22 cellular contexts compared by ENCODE assay signal in the genomic region with DNA sequence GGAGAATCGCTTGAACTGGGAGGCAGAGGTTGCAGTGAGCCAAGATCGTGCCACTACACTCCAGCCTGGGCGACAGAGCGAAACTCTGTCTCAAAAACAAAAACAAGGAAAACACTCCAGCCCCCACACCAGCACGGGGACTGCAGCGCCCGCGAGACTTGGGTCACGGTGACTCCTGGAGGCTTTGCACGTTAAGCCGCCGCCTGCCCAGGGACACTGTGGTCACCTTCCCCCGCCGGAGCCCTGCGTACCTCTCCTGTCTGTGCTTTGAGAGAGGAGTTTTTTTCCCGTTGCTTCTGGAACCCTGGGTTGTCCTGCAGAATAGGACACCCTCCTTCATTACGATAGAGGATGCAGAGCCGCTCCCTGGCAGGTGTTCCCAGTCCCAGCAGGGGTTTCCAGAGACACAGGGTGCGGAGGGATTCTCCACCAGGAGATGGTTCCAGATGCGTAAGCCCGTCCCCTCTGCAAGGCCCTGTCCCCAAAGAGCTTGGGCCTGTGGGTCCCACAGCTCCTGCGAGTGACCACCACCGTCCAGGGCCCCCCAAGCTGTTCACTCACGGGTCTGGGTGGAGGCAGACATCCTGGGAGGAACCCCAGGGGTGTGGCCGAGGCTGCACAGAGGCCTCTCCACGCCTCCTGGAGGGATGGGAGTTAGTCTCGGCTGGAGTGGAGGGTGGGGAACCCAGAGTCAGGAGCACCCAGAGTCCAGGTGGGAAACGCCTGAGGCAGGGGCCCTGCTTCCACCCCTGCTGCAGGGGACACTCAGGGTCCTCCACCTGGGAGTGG. TPM values are rescaled to one million over a fixed set of nuclear protein-coding genes. Genes with fewer than 3 reads are reported as not detected.
DNase-seq lines count a peak whose midpoint lies in the region; ATAC-seq and TF ChIP-seq lines count a peak whose summit lies in the region.
"Had no signal": no experiment of that assay in that cellular context is flagged by ENCODE, and none has a peak within 500 bp of the region (broad histone marks: within the 10 kb centered on the region; RNA-seq: fewer than 3 reads in every experiment).

No MANE protein-coding gene starts in this region.

- no peak overlapping the region for H3K9ac ChIP-seq in mesenchymal stem cell (ENCODE audit: low read length)

- H3K9me3 Mint-ChIP-seq in activated CD4-positive, alpha-beta T cell treated with anti-CD3 and anti-CD28 coated beads, Interleukin-2, amount 10 ng/mL, durations not matched to agents 7 days and 5 days: no peaks in the 10 kb centered on the region
- H3K9me3 Mint-ChIP-seq: CD4-positive, CD25-positive, alpha-beta regulatory T cell; T-cell had no signal

- no peak overlapping the region for H3K18ac ChIP-seq in mesenchymal stem cell (ENCODE audit: low read depth in 1 of 2, low read length in 2 of 2)

- no peak overlapping the region for H2AFZ ChIP-seq in mesenchymal stem cell (ENCODE audit: low read depth, low read length)
- H2AFZ ChIP-seq: PC-9 had no signal

- DNase-seq in NCI-H345 (lab: John Stamatoyannopoulos, UW): peak; percentile 20
- no peak for DNase-seq in NCI-H345 treated with DMSO at 0.1 percent for 48 hours (lab: John Stamatoyannopoulos, UW; ENCODE audit: unreplicated experiment)
- no peak for DNase-seq in mesenchymal stem cell
- no peak for DNase-seq in NCI-H226
- no peak for DNase-seq in activated CD4-positive, alpha-beta T cell treated with anti-CD3 and anti-CD28 coated beads, Interleukin-2, amount 10 ng/mL, durations not matched to agents 7 days and 5 days
- DNase-seq: CD4-positive, CD25-positive, alpha-beta regulatory T cell; DMS79 treated with DMSO at 0.1 percent for 48 hours; GF-D8; KG1; MG63; NCI-H1694 treated with DMSO at 0.1 percent for 48 hours; NCI-H2081; NCI-H2227 treated with DMSO at 0.1 percent for 48 hours; NCI-H524; NCI-H774; PC-9; SHP77; T-cell had no signal

- no peaks in the 10 kb centered on the region for H3K36me3 Mint-ChIP-seq in activated CD4-positive, alpha-beta T cell treated with anti-CD3 and anti-CD28 coated beads, Interleukin-2, amount 10 ng/mL, durations not matched to agents 7 days and 5 days (ENCODE audit: low read depth)
- H3K36me3 Mint-ChIP-seq: CD4-positive, CD25-positive, alpha-beta regulatory T cell; T-cell had no signal

- H3K27me3 ChIP-seq in mesenchymal stem cell (ENCODE audit: control insufficient read depth in 1 of 2, insufficient read depth in 1 of 2, low read length in 2 of 2): peaks cover 0 to 20% of the 10 kb centered on the region in 2 experiments
- H3K27me3 ChIP-seq: MG63 had no signal

- H3K4me1 ChIP-seq in HEK293 (ENCODE audit: control insufficient read depth, insufficient read depth, low read length) (no peaks in the 10 kb centered on the region), mesenchymal stem cell (ENCODE audit: control insufficient read depth, insufficient read depth, low read depth, low read length) (no peaks in the 10 kb centered on the region)

- no peak overlapping the region for H4K8ac ChIP-seq in mesenchymal stem cell (ENCODE audit: low read length)

- no peaks in the 10 kb centered on the region for H3K9me3 ChIP-seq in HEK293 (ENCODE audit: control insufficient read depth, insufficient read depth, low read depth, low read length)
- H3K9me3 ChIP-seq in mesenchymal stem cell (ENCODE audit: control insufficient read depth, low read length): no peaks in the 10 kb centered on the region
- H3K9me3 ChIP-seq: MG63 had no signal

- no peak overlapping the region for H2BK15ac ChIP-seq in mesenchymal stem cell (ENCODE audit: low read depth, poor library complexity, severe bottlenecking)

- H3K23ac ChIP-seq in mesenchymal stem cell (ENCODE audit: low read length in 2 of 2): no peak overlapping the region

- ATAC-seq in HG02759 (IDR thresholded peaks at IDR 0.05; ENCODE audit: unreplicated experiment): no peak
- ATAC-seq: T-cell had no signal

- H3K4me3 ChIP-seq in HEK293 (ENCODE audit: low read depth, low read length) (no peak overlapping the region), mesenchymal stem cell (ENCODE audit: insufficient read depth in 1 of 2, low read depth in 1 of 2, low read length in 2 of 2) (no peak overlapping the region)
- H3K4me3 ChIP-seq: MG63, PC-9 had no signal

- H3K4ac ChIP-seq in mesenchymal stem cell (ENCODE audit: low read depth in 1 of 2, low read length in 2 of 2): no peak overlapping the region

- peaks cover 3% of the 10 kb centered on the region for H3K27me3 Mint-ChIP-seq in activated CD4-positive, alpha-beta T cell treated with anti-CD3 and anti-CD28 coated beads, Interleukin-2, amount 10 ng/mL, durations not matched to agents 7 days and 5 days
- H3K27me3 Mint-ChIP-seq: CD4-positive, CD25-positive, alpha-beta regulatory T cell had no signal

- WGBS in mesenchymal stem cell: 83% methylated on average over 28 of the region's 28 CpGs

- POLR2A ChIA-PET in HEK293 (lab: Yijun Ruan, JAX): interaction anchor here (0.7 kb wide), 1 partner anchor 547 kb away, joined by 8 read pairs; no protein-coding TSS in a partner anchor
- POLR2A ChIA-PET in activated CD4-positive, alpha-beta T cell treated with anti-CD3 and anti-CD28 coated beads, Interleukin-2, amount 10 ng/mL, durations not matched to agents 7 days and 5 days (lab: Charles Lee): no interaction called here

- H3K79me1 ChIP-seq in mesenchymal stem cell (replicated peaks; ENCODE audit: low read length, poor library complexity, severe bottlenecking): no peaks in the 10 kb centered on the region

- CTCF ChIA-PET in HEK293 (lab: Yijun Ruan, JAX): no interaction called here
- CTCF ChIA-PET in activated CD4-positive, alpha-beta T cell treated with anti-CD3 and anti-CD28 coated beads, Interleukin-2, amount 10 ng/mL, durations not matched to agents 7 days and 5 days (lab: Charles Lee): no interaction called here

- no peak for TF ChIP-seq CTCF in HEK293 (tag by site-specific recombination; IDR thresholded peaks at IDR 0.05)

- no peak overlapping the region for H2BK12ac ChIP-seq in mesenchymal stem cell (ENCODE audit: low read length in 2 of 2)

- H3K4me3 Mint-ChIP-seq in activated CD4-positive, alpha-beta T cell treated with anti-CD3 and anti-CD28 coated beads, Interleukin-2, amount 10 ng/mL, durations not matched to agents 7 days and 5 days: no peak overlapping the region
- H3K4me3 Mint-ChIP-seq: CD4-positive, CD25-positive, alpha-beta regulatory T cell; T-cell had no signal

- no peak overlapping the region for H3K27ac ChIP-seq in HEK293 (ENCODE audit: extremely low read depth, low read depth, low read length)
- H3K27ac ChIP-seq in mesenchymal stem cell (ENCODE audit: low read length, poor library complexity, severe bottlenecking): no peak overlapping the region
- H3K27ac ChIP-seq: PC-9, RWPE1 had no signal

- no peak overlapping the region for H3K14ac ChIP-seq in mesenchymal stem cell (ENCODE audit: low read length in 2 of 2)

- H3K4me2 ChIP-seq in mesenchymal stem cell (ENCODE audit: low read length, poor library complexity, severe bottlenecking): no peak overlapping the region
- H3K4me2 ChIP-seq: PC-9 had no signal

- H3K36me3 ChIP-seq in HEK293 (ENCODE audit: control insufficient read depth in 2 of 2, insufficient read depth in 1 of 2, low read length in 2 of 2) (no peaks in the 10 kb centered on the region), mesenchymal stem cell (ENCODE audit: control insufficient read depth in 1 of 2, insufficient read depth in 2 of 2, low read depth in 1 of 2, low read length in 2 of 2) (no peaks in the 10 kb centered on the region)
- H3K36me3 ChIP-seq: MG63 had no signal

- H3K4me1 Mint-ChIP-seq in activated CD4-positive, alpha-beta T cell treated with anti-CD3 and anti-CD28 coated beads, Interleukin-2, amount 10 ng/mL, durations not matched to agents 7 days and 5 days: peaks cover 4% of the 10 kb centered on the region

- no peak overlapping the region for H2BK5ac ChIP-seq in mesenchymal stem cell (ENCODE audit: low read depth, low read length, poor library complexity, severe bottlenecking)

- no peak overlapping the region for H3K27ac Mint-ChIP-seq in activated CD4-positive, alpha-beta T cell treated with anti-CD3 and anti-CD28 coated beads, Interleukin-2, amount 10 ng/mL, durations not matched to agents 7 days and 5 days
- H3K27ac Mint-ChIP-seq: CD4-positive, CD25-positive, alpha-beta regulatory T cell; T-cell had no signal

- no peak overlapping the region for H2BK120ac ChIP-seq in mesenchymal stem cell (ENCODE audit: low read depth, low read length)

- H4K91ac ChIP-seq in mesenchymal stem cell (ENCODE audit: low read length): peak overlapping the region; percentile 35

- no peak overlapping the region for H2AK5ac ChIP-seq in mesenchymal stem cell (ENCODE audit: low read length, severe bottlenecking)

TF ChIP-seq in HEK293, 187 proteins besides CTCF, POLR2A, EP300 and RAD21:
- TF ChIP-seq PRDM4 (tag by site-specific recombination; IDR thresholded peaks at IDR 0.05): no peak
- TF ChIP-seq KLF1 (tag by site-specific recombination; IDR thresholded peaks at IDR 0.05): peak; percentile 86
- peak; percentile 40 for TF ChIP-seq ZIC2 (tag by site-specific recombination; IDR thresholded peaks at IDR 0.05)

RNA-seq across cellular contexts. Expression of gene NDUFS7, which starts 42.8 kb away (rescaled TPM):
- polyA plus RNA-seq in mesenchymal stem cell (2013, experiment 1 of 2): 54.3 TPM
- 52.4 TPM for polyA plus RNA-seq in mesenchymal stem cell (2013, experiment 2 of 2)
- total RNA-seq in activated CD4-positive, alpha-beta T cell treated with anti-CD3 and anti-CD28 coated beads, Interleukin-2, amount 10 ng/mL, durations not matched to agents 7 days and 5 days: 100 to 1,000 TPM in 1 of 2 experiments, 10 to 100 TPM in 1; 99.3 to 103 TPM

RNA-seq across cellular contexts. Expression of gene EFNA2, which starts 55.2 kb away (rescaled TPM):
- polyA plus RNA-seq in mesenchymal stem cell (2013, experiment 1 of 2): 0.06 TPM
- 0.15 TPM for polyA plus RNA-seq in mesenchymal stem cell (2013, experiment 2 of 2)
- total RNA-seq in activated CD4-positive, alpha-beta T cell treated with anti-CD3 and anti-CD28 coated beads, Interleukin-2, amount 10 ng/mL, durations not matched to agents 7 days and 5 days: not detected
- total RNA-seq: CD4-positive, CD25-positive, alpha-beta regulatory T cell; PC-9 had no signal
- polyA plus RNA-seq: BJ; CD4-positive, CD25-positive, alpha-beta regulatory T cell had no signal
